ENCODE assay signal across 1 cellular context in the genomic region with DNA sequence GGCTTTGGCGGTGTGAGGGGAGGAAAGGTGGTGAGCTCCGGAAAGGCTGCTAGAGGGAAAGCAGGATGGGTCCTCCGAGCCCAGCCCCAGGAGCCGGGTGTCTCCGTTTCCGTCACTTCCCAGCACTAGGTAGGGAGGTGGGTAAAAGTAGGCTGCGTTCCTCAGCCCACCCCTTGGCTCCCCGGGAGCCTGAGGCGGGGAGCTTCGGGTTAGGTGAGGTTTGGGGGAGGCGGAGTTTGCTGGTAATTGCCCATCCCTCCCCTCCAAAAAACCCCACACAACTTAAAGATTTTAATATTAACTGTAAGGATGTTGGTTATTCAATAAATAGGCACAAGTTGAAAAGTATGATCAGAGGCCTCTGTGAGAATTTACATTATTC.
A peak's percentile ranks its signal among the peaks of the same experiment; 100 is the strongest.
TF ChIP-seq lines count a peak whose summit lies in the region.

No MANE protein-coding gene starts in this region.

TF ChIP-seq in HepG2, 621 proteins besides CTCF, POLR2A, EP300 and RAD21 (continued from another document and continues in another):
- TF ChIP-seq, protein P1, sequence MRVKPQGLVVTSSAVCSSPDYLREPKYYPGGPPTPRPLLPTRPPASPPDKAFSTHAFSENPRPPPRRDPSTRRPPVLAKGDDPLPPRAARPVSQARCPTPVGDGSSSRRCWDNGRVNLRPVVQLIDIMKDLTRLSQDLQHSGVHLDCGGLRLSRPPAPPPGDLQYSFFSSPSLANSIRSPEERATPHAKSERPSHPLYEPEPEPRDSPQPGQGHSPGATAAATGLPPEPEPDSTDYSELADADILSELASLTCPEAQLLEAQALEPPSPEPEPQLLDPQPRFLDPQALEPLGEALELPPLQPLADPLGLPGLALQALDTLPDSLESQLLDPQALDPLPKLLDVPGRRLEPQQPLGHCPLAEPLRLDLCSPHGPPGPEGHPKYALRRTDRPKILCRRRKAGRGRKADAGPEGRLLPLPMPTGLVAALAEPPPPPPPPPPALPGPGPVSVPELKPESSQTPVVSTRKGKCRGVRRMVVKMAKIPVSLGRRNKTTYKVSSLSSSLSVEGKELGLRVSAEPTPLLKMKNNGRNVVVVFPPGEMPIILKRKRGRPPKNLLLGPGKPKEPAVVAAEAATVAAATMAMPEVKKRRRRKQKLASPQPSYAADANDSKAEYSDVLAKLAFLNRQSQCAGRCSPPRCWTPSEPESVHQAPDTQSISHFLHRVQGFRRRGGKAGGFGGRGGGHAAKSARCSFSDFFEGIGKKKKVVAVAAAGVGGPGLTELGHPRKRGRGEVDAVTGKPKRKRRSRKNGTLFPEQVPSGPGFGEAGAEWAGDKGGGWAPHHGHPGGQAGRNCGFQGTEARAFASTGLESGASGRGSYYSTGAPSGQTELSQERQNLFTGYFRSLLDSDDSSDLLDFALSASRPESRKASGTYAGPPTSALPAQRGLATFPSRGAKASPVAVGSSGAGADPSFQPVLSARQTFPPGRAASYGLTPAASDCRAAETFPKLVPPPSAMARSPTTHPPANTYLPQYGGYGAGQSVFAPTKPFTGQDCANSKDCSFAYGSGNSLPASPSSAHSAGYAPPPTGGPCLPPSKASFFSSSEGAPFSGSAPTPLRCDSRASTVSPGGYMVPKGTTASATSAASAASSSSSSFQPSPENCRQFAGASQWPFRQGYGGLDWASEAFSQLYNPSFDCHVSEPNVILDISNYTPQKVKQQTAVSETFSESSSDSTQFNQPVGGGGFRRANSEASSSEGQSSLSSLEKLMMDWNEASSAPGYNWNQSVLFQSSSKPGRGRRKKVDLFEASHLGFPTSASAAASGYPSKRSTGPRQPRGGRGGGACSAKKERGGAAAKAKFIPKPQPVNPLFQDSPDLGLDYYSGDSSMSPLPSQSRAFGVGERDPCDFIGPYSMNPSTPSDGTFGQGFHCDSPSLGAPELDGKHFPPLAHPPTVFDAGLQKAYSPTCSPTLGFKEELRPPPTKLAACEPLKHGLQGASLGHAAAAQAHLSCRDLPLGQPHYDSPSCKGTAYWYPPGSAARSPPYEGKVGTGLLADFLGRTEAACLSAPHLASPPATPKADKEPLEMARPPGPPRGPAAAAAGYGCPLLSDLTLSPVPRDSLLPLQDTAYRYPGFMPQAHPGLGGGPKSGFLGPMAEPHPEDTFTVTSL (CRISPR knock-in tag; IDR thresholded peaks at IDR 0.05; ENCODE audit: borderline replicate concordance): no peak
- TF ChIP-seq KIAA2018 (CRISPR knock-in tag; IDR thresholded peaks at IDR 0.05; ENCODE audit: borderline replicate concordance) (no peak), ZNF205 (CRISPR knock-in tag; IDR thresholded peaks at IDR 0.05) (no peak), SCMH1 (CRISPR knock-in tag; IDR thresholded peaks at IDR 0.05; ENCODE audit: borderline replicate concordance) (no peak), SMAD9 (CRISPR knock-in tag; IDR thresholded peaks at IDR 0.05) (no peak), ZFP91 (CRISPR knock-in tag; IDR thresholded peaks at IDR 0.05; ENCODE audit: borderline replicate concordance) (no peak), ZNF24 (IDR thresholded peaks at IDR 0.05) (no peak), ZNF879 (CRISPR knock-in tag; IDR thresholded peaks at IDR 0.05) (no peak), IRF2 (CRISPR knock-in tag; IDR thresholded peaks at IDR 0.05) (no peak), CBX2 (IDR thresholded peaks at IDR 0.05; ENCODE audit: low read depth, low read length) (no peak), CBX2 (CRISPR knock-in tag; IDR thresholded peaks at IDR 0.05; ENCODE audit: low read depth) (0 out of 2 replicates have a peak, but pooled peaks have one; percentile 8), CCDC6 (CRISPR knock-in tag; IDR thresholded peaks at IDR 0.05) (0 out of 2 replicates have a peak, but pooled peaks have one; percentile 5), DMAP1 (CRISPR knock-in tag; IDR thresholded peaks at IDR 0.05) (no peak), ZFYVE20 (CRISPR knock-in tag; IDR thresholded peaks at IDR 0.05; ENCODE audit: borderline replicate concordance, low read depth) (no peak), SMAD1 (CRISPR knock-in tag; IDR thresholded peaks at IDR 0.05; ENCODE audit: borderline replicate concordance, low read depth) (no peak), ZNF746 (CRISPR knock-in tag; IDR thresholded peaks at IDR 0.05) (no peak), NBN (conservative IDR thresholded peaks at IDR 0.05) (no peak), ZBTB25 (CRISPR knock-in tag; IDR thresholded peaks at IDR 0.05) (no peak), KLF11 (CRISPR knock-in tag; IDR thresholded peaks at IDR 0.05) (0 out of 2 replicates have a peak, but pooled peaks have one; percentile 16), PHF21A (CRISPR knock-in tag; IDR thresholded peaks at IDR 0.05) (no peak), SRF (IDR thresholded peaks at IDR 0.05; ENCODE audit: low read depth, low read length) (no peak), ISX (CRISPR knock-in tag; conservative IDR thresholded peaks at IDR 0.05) (no peak), CEBPG (CRISPR knock-in tag; IDR thresholded peaks at IDR 0.05) (no peak), NFYC (CRISPR knock-in tag; IDR thresholded peaks at IDR 0.05) (no peak), ZBTB1 (CRISPR knock-in tag; IDR thresholded peaks at IDR 0.05; ENCODE audit: borderline replicate concordance) (no peak), SIX4 (CRISPR knock-in tag; IDR thresholded peaks at IDR 0.05) (no peak), HNF1B (CRISPR knock-in tag; IDR thresholded peaks at IDR 0.05) (no peak), TRIM24 (CRISPR knock-in tag; IDR thresholded peaks at IDR 0.05) (no peak), ZNF3 (CRISPR knock-in tag; IDR thresholded peaks at IDR 0.05) (no peak), MED13 (CRISPR knock-in tag; IDR thresholded peaks at IDR 0.05) (no peak), KLF12 (CRISPR knock-in tag; IDR thresholded peaks at IDR 0.05; ENCODE audit: borderline replicate concordance) (no peak), ZEB1 (IDR thresholded peaks at IDR 0.05; ENCODE audit: insufficient replicate concordance, low read depth) (no peak), CENPX (CRISPR knock-in tag; IDR thresholded peaks at IDR 0.05) (no peak)
- TF ChIP-seq, protein P2, sequence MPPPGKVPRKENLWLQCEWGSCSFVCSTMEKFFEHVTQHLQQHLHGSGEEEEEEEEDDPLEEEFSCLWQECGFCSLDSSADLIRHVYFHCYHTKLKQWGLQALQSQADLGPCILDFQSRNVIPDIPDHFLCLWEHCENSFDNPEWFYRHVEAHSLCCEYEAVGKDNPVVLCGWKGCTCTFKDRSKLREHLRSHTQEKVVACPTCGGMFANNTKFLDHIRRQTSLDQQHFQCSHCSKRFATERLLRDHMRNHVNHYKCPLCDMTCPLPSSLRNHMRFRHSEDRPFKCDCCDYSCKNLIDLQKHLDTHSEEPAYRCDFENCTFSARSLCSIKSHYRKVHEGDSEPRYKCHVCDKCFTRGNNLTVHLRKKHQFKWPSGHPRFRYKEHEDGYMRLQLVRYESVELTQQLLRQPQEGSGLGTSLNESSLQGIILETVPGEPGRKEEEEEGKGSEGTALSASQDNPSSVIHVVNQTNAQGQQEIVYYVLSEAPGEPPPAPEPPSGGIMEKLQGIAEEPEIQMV (CRISPR knock-in tag; IDR thresholded peaks at IDR 0.05; ENCODE audit: low read depth): no peak
- TF ChIP-seq, protein P3, sequence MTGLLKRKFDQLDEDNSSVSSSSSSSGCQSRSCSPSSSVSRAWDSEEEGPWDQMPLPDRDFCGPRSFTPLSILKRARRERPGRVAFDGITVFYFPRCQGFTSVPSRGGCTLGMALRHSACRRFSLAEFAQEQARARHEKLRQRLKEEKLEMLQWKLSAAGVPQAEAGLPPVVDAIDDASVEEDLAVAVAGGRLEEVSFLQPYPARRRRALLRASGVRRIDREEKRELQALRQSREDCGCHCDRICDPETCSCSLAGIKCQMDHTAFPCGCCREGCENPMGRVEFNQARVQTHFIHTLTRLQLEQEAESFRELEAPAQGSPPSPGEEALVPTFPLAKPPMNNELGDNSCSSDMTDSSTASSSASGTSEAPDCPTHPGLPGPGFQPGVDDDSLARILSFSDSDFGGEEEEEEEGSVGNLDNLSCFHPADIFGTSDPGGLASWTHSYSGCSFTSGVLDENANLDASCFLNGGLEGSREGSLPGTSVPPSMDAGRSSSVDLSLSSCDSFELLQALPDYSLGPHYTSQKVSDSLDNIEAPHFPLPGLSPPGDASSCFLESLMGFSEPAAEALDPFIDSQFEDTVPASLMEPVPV (CRISPR knock-in tag; IDR thresholded peaks at IDR 0.05): peak; percentile 6; the same call in 1 of the 2 replicates
